In the genomic region with DNA sequence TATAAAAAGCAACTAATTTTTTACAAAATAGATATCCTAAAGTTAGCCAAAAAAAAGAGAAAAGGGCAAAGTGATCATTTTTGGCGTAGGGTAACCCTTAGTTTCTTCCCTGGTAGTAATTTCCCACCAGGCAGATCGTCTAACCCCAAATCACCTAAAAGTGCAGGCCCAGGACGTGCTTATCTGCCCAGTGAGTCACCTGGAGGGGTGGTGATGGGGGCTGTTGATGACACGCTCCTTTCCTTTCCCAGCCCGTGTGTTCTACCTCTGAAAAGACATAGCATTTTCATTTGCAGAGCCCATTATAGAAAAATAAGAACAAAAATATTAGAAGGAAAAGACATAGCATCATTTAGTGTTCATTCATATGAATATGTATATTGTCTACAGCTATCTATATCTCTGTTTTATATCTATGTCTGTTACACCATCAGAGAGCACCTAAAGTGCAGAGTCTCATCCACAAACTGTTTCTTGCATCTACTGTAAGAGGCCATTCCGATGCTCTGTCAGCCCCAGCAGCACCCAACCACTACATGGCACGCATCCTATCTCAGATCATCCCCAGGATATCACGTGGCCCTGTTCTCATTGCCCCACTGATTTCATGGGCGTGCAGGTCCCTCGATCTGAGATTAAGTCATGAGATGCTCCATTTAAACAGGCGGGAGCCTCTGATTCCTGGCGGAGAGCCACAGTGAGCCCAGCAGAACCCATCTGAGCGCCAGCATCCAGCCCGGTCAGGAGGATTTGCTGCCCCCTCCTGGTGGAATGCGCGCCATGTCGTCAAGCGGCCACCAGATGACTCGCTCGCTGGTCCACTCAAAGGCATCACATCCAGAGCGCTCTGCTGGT, we compare ENCODE assay signal across 8 cellular contexts. TPM values are rescaled to one million over a fixed set of nuclear protein-coding genes. Genes with fewer than 3 reads are reported as not detected.
A peak's percentile ranks its signal among the peaks of the same experiment; 100 is the strongest.
DNase-seq lines count a peak whose midpoint lies in the region; TF ChIP-seq lines count a peak whose summit lies in the region.

No MANE protein-coding gene starts in this region.

- no peak for TF ChIP-seq EP300 in ovary (IDR thresholded peaks at IDR 0.05)
- peak in 1 of 2 donors; percentile 13 for TF ChIP-seq EP300 in tibial nerve (IDR thresholded peaks at IDR 0.05)

- peaks cover 15% of the 10 kb centered on the region for H3K9me3 ChIP-seq in MG63
- no peaks in the 10 kb centered on the region for H3K9me3 ChIP-seq in ovary
- peaks cover 0 to 15% (median 2%) of the 10 kb centered on the region in 4 donors for H3K9me3 ChIP-seq in tibial nerve

- no peaks in the 10 kb centered on the region for H3K36me3 ChIP-seq in MG63
- H3K36me3 ChIP-seq in ovary, result no peaks in the 10 kb centered on the region
- H3K36me3 ChIP-seq in tibial nerve, result no peaks in the 10 kb centered on the region

- TF ChIP-seq CTCF in ovary (IDR thresholded peaks at IDR 0.05) (peak; percentile 67 to 90 (median 85)), tibial nerve (IDR thresholded peaks at IDR 0.05) (peak; percentile 76 to 92 (median 79))

- H3K4me3 ChIP-seq in MG63, result no peak overlapping the region
- H3K4me3 ChIP-seq in ovary, result no peak overlapping the region
- no peak overlapping the region for H3K4me3 ChIP-seq in tibial nerve

- intact Hi-C loops in ovary (cut with DNase I), result loop anchor here (2.0 to 10.0 kb wide), 4 partner anchors 57 to 65 kb away; a partner anchor contains a TSS

- H3K4me1 ChIP-seq in ovary (ENCODE audit: insufficient read depth), result no peaks in the 10 kb centered on the region
- no peaks in the 10 kb centered on the region for H3K4me1 ChIP-seq in tibial nerve

- H3K27ac ChIP-seq in ovary (no peak overlapping the region), tibial nerve (no peak overlapping the region)

- DNase-seq in NCI-H187 (lab: John Stamatoyannopoulos, UW), result peak; percentile 85 to 86
- no peak for DNase-seq in NCI-H187 treated with DMSO at 0.1 percent for 48 hours (lab: John Stamatoyannopoulos, UW)
- DNase-seq in MG63, result peak; percentile 70
- peak; percentile 60 for DNase-seq in SK-N-DZ (ENCODE audit: low spot score)
- DNase-seq in activated gamma-delta T cell treated with Interleukin-2 at 50 U/mL for 16 hours, result peak; percentile 89
- DNase-seq in globus pallidus (ENCODE audit: low spot score), result peak; percentile 90
- peak; percentile 86 to 93 (median 90) for DNase-seq in ovary
- DNase-seq in tibial nerve (ENCODE audit: low spot score in 2 of 2), result peak; percentile 69 to 88

- peaks cover 10% of the 10 kb centered on the region for H3K27me3 ChIP-seq in MG63
- no peaks in the 10 kb centered on the region for H3K27me3 ChIP-seq in ovary
- H3K27me3 ChIP-seq in tibial nerve, result peaks cover 0 to 15% of the 10 kb centered on the region in 2 donors

- WGBS in ovary, 3 donors, result 13 to 19% (median 14%) methylated on average over 21 of the region's 21 CpGs
- WGBS in tibial nerve, 2 donors, result 21 to 24% methylated on average over 20 to 21 of the region's 21 CpGs

- peak; percentile 23 for TF ChIP-seq POLR2A in ovary (IDR thresholded peaks at IDR 0.05)
- no peak for TF ChIP-seq POLR2A in tibial nerve (IDR thresholded peaks at IDR 0.05)

RNA-seq across cellular contexts. Expression of a gene that starts 8.5 kb away (rescaled TPM):
- total RNA-seq in MG63 (2014; rRNA removed; shearing (Covaris generic); ENCODE audit: low replicate concordance), result not detected in 2 replicates
- not detected in 2 replicates for polyA plus RNA-seq in SK-N-DZ (2014; cell fraction: cytosol; rRNA removed)
- not detected in 2 replicates for polyA plus RNA-seq in SK-N-DZ (2014; cell fraction: nucleus; rRNA removed)
- total RNA-seq in ovary, result 1 to 10 TPM in 6 of 7 donors, under 1 TPM in 1; 0.31 to 5.5 (median 2.5) TPM
- 1 to 10 TPM; 1.7 to 4.9 TPM for polyA plus RNA-seq in ovary
- total RNA-seq in tibial nerve, result 10 to 100 TPM in 2 of 4 donors, 1 to 10 TPM in 2; 4.4 to 98.1 (median 16.5) TPM

RNA-seq across cellular contexts. Expression of a gene that starts 11.3 kb away (rescaled TPM):
- not detected in 2 replicates for total RNA-seq in MG63 (2014; rRNA removed; shearing (Covaris generic); ENCODE audit: low replicate concordance)
- not detected in 2 replicates for polyA plus RNA-seq in SK-N-DZ (2014; cell fraction: cytosol; rRNA removed)
- not detected in 2 replicates for polyA plus RNA-seq in SK-N-DZ (2014; cell fraction: nucleus; rRNA removed)
- 1 to 10 TPM in 6 of 7 donors, under 1 TPM in 1; 0.69 to 2.7 (median 1.2) TPM for total RNA-seq in ovary
- polyA plus RNA-seq in ovary, result 1 to 10 TPM in 1 of 2 donors, under 1 TPM in 1; 0.61 to 1.7 TPM
- 10 to 100 TPM in 1 of 4 donors, 1 to 10 TPM in 1, under 1 TPM in 2; 0.22 to 10.2 (median 0.90) TPM for total RNA-seq in tibial nerve

RNA-seq across cellular contexts. Expression of a gene that starts 25.8 kb away (rescaled TPM):
- total RNA-seq in MG63 (2014; rRNA removed; shearing (Covaris generic); ENCODE audit: low replicate concordance), result not detected in 2 replicates
- polyA plus RNA-seq in SK-N-DZ (2014; cell fraction: cytosol; rRNA removed), result not detected in 2 replicates
- polyA plus RNA-seq in SK-N-DZ (2014; cell fraction: nucleus; rRNA removed), result not detected in 2 replicates
- total RNA-seq in ovary, result 1 to 10 TPM; 2.0 to 9.1 (median 3.1) TPM
- 10 to 100 TPM in 1 of 2 donors, 1 to 10 TPM in 1; 1.8 to 10.6 TPM for polyA plus RNA-seq in ovary
- total RNA-seq in tibial nerve, result 10 to 100 TPM in 3 of 4 donors, 1 to 10 TPM in 1; 8.3 to 49.5 (median 17.0) TPM

RNA-seq across cellular contexts. Expression of a gene that starts 30.6 kb away (rescaled TPM):
- 3,013 and 3,637 TPM in 2 replicates for total RNA-seq in MG63 (2014; rRNA removed; shearing (Covaris generic); ENCODE audit: low replicate concordance)
- 2,709 and 3,172 TPM in 2 replicates for polyA plus RNA-seq in SK-N-DZ (2014; cell fraction: cytosol; rRNA removed)
- 1,265 and 1,543 TPM in 2 replicates for polyA plus RNA-seq in SK-N-DZ (2014; cell fraction: nucleus; rRNA removed)
- total RNA-seq in ovary (1,000 to 10,000 TPM; 2,142 to 5,150 (median 2,841) TPM), tibial nerve (1,000 to 10,000 TPM; 1,361 to 2,045 (median 1,633) TPM)
- polyA plus RNA-seq in ovary, result 1,000 to 10,000 TPM in 1 of 2 donors, 100 to 1,000 TPM in 1; 386 to 6,488 TPM

RNA-seq across cellular contexts. Expression of a gene that starts 40.2 kb away (rescaled TPM):
- total RNA-seq in MG63 (2014; rRNA removed; shearing (Covaris generic); ENCODE audit: low replicate concordance), result 68.7 and 103 TPM in 2 replicates
- 89.5 and 92.5 TPM in 2 replicates for polyA plus RNA-seq in SK-N-DZ (2014; cell fraction: cytosol; rRNA removed)
- 52.2 and 65.4 TPM in 2 replicates for polyA plus RNA-seq in SK-N-DZ (2014; cell fraction: nucleus; rRNA removed)
- total RNA-seq in ovary (10 to 100 TPM; 47.3 to 98.8 (median 56.2) TPM), tibial nerve (10 to 100 TPM; 37.3 to 70.8 (median 49.6) TPM)
- polyA plus RNA-seq in ovary, result 10 to 100 TPM; 12.5 to 71.9 TPM
